8 cellular contexts compared by ENCODE assay signal in genomic region chr4:183987987-183988392, GRCh38.
DNase-seq lines count a peak whose midpoint lies in the region; ATAC-seq and TF ChIP-seq lines count a peak whose summit lies in the region.

No MANE protein-coding gene starts in this region.

- no peak for ATAC-seq in GM18505 (IDR thresholded peaks at IDR 0.05; ENCODE audit: unreplicated experiment)

- no peaks in the 10 kb centered on the region for H3K36me3 ChIP-seq in kidney epithelial cell (ENCODE audit: control insufficient read depth, insufficient read depth, low read length)

- H3K27ac ChIP-seq in coronary artery = peak overlapping the region; percentile 65 to 79

- H3K4me3 ChIP-seq in coronary artery (peak overlapping the region; percentile 73), kidney epithelial cell (ENCODE audit: low read depth, low read length) (peak overlapping the region; percentile 49)

- no peak for TF ChIP-seq POLR2A in GM18505 (IDR thresholded peaks at IDR 0.05; ENCODE audit: borderline replicate concordance, extremely low read depth, insufficient read depth, insufficient read length)

- peak; percentile 51 for DNase-seq in DMS79 (lab: John Stamatoyannopoulos, UW)
- DNase-seq in NCI-H2227 (lab: John Stamatoyannopoulos, UW; ENCODE audit: unreplicated experiment) = peak; percentile 66
- peak; percentile 86 for DNase-seq in coronary artery (ENCODE audit: low spot score)
- peak; percentile 88 for DNase-seq in kidney epithelial cell (ENCODE audit: low read depth)
- peak; percentile 85 for DNase-seq in superior temporal gyrus (ENCODE audit: extremely low spot score)
- no peak for DNase-seq in effector CD4-positive, alpha-beta T cell
- no peak for DNase-seq in NCI-H446 (lab: John Stamatoyannopoulos, UW)

- H3K27me3 ChIP-seq in kidney epithelial cell (ENCODE audit: control insufficient read depth, insufficient read depth, low read length) = no peaks in the 10 kb centered on the region

- TF ChIP-seq CTCF in coronary artery (IDR thresholded peaks at IDR 0.05) (no peak), kidney epithelial cell (IDR thresholded peaks at IDR 0.05; ENCODE audit: insufficient read depth, low read length, poor library complexity, severe bottlenecking) (no peak)

Comparison
In these comparisons a context has a peak if more than half of its experiments do, and no peak if none do; other contexts are left out.
1. DNase-seq: peak in DMS79 (single experiment), NCI-H2227 (single experiment), coronary artery (single experiment), kidney epithelial cell (single experiment) and superior temporal gyrus (single experiment); none in effector CD4-positive, alpha-beta T cell (single experiment) and NCI-H446 (0 of 2).